ENCODE assay signal across 18 cellular contexts in the genomic region with DNA sequence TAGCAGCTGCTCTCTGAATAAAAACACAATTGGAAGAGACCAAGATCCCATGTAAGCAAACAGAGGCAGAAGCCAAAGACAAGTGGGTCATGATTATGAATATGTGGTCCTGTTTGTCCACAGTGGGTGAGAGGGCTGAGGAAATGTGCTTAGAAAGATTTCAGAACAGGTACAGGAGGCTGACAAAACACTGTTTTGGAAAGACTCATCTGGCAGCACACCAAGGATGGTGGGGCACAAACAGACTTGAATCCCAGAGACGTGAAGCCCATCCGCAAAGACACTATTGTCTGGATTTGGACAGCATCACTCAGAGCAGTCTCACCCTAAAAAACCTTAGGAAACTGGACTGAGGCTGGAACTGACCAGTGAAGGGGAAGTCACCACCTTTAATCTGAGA.
DNase-seq lines count a peak whose midpoint lies in the region; ATAC-seq and TF ChIP-seq lines count a peak whose summit lies in the region.
"Had no signal": no experiment of that assay in that cellular context is flagged by ENCODE, and none has a peak within 500 bp of the region (broad histone marks: within the 10 kb centered on the region; RNA-seq: fewer than 3 reads in every experiment).

No MANE protein-coding gene starts in this region.

- H4K8ac ChIP-seq in IMR-90 (ENCODE audit: low read depth in 2 of 2, low read length in 2 of 2) = peak overlapping the region; percentile 5 to 88; a peak in 3 of 4 replicates

- H3K23ac ChIP-seq in IMR-90 (ENCODE audit: low read depth, low read length) = no peak overlapping the region

- TF ChIP-seq RAD21 in IMR-90 (IDR thresholded peaks at IDR 0.05; ENCODE audit: low read length) = no peak

- H3K36me3 Mint-ChIP-seq in MCF 10A (ENCODE audit: insufficient read depth, unreplicated experiment) = no peaks in the 10 kb centered on the region
- H3K36me3 Mint-ChIP-seq: activated naive CD4-positive, alpha-beta T cell treated with anti-CD3 and anti-CD28 coated beads, Interleukin-2, amount 50 U/mL, for 72 hours; naive B cell had no signal

- TF ChIP-seq CTCF in IMR-90 (conservative IDR thresholded peaks at IDR 0.05; ENCODE audit: low read depth, low read length) = no peak
- no peak for TF ChIP-seq CTCF in MCF 10A (IDR thresholded peaks at IDR 0.05; ENCODE audit: unreplicated experiment)
- no peak for TF ChIP-seq CTCF in foreskin keratinocyte (conservative IDR thresholded peaks at IDR 0.05)
- TF ChIP-seq CTCF in suprapubic skin (IDR thresholded peaks at IDR 0.05) = no peak
- no peak for TF ChIP-seq CTCF in right lobe of liver (IDR thresholded peaks at IDR 0.05)
- no peak for TF ChIP-seq CTCF in GM10248 (IDR thresholded peaks at IDR 0.05; ENCODE audit: control extremely low read depth, extremely low read depth, low read depth, missing control alignments)

- 0 out of 2 replicates have a peak overlapping the region, but pooled peaks have one; percentile 18 for H3K56ac ChIP-seq in IMR-90 (ENCODE audit: extremely low read depth, insufficient read depth, low read length)

- dilution Hi-C loops in IMR-90 (cut with HindIII; ENCODE audit: low sequenced_read_pairs, unreplicated experiment) = no loop called here

- no peak overlapping the region for H3K4me2 ChIP-seq in IMR-90 (ENCODE audit: low read depth, low read length)

- H2AK5ac ChIP-seq in IMR-90 (ENCODE audit: low read depth, low read length) = peak overlapping the region; percentile 81

- H3K4me3 Mint-ChIP-seq in MCF 10A (ENCODE audit: unreplicated experiment) = no peak overlapping the region
- H3K4me3 Mint-ChIP-seq: CD4-positive, alpha-beta T cell; naive B cell had no signal

- H2AK9ac ChIP-seq in IMR-90 (replicated peaks; ENCODE audit: low read depth, low read length, poor library complexity) = peak overlapping the region; percentile 38

- H3K36me3 ChIP-seq in IMR-90 (ENCODE audit: control insufficient read depth, insufficient read depth, low read length) (no peaks in the 10 kb centered on the region), suprapubic skin (no peaks in the 10 kb centered on the region), right lobe of liver (no peaks in the 10 kb centered on the region), HAP-1 (replicated peaks) (no peaks in the 10 kb centered on the region)
- H3K36me3 ChIP-seq: heart right ventricle had no signal

- H3K9me1 ChIP-seq in IMR-90 (ENCODE audit: insufficient read depth, low read length) = peaks cover 53% of the 10 kb centered on the region

- no TSS peak for BruUV-seq in IMR-90 (replicated peaks; lab: Mats Ljungman, UMichigan)
- no TSS peak for BruUV-seq in MCF 10A (replicated peaks; lab: Mats Ljungman, UMichigan)

- H3K4me3 ChIP-seq in IMR-90 (ENCODE audit: insufficient read depth, low read depth, low read length) (no peak overlapping the region), suprapubic skin (no peak overlapping the region), right lobe of liver (no peak overlapping the region), HAP-1 (no peak overlapping the region)
- H3K4me3 ChIP-seq: heart right ventricle had no signal

- H3K18ac ChIP-seq in IMR-90 (ENCODE audit: low read depth, low read length) = peak overlapping the region; percentile 86

- WGBS in IMR-90 (ENCODE audit: extremely low coverage in 2 of 2, insufficient read length in 1 of 2), 2 experiments = no CpG with 5 or more reads among the region's 2 CpGs
- 88% methylated on average over 2 of the region's 2 CpGs for WGBS in suprapubic skin
- WGBS in right lobe of liver (ENCODE audit: insufficient coverage, low coverage, low lambda C conversion rate, missing lambda C conversion rate) = 100% methylated on average over 1 of the region's 2 CpGs

- no peak for TF ChIP-seq EP300 in suprapubic skin (IDR thresholded peaks at IDR 0.05)

- peaks cover 0 to 18% of the 10 kb centered on the region in 2 experiments; a peak in 1 of 4 replicates for H3K79me1 ChIP-seq in IMR-90 (ENCODE audit: low read depth in 1 of 2, low read length in 2 of 2)

- no peak for DNase-seq in IMR-90
- DNase-seq in MCF 10A (ENCODE audit: unreplicated experiment) = peak; percentile 26
- DNase-seq in foreskin keratinocyte = peak in 1 of 2 donors; percentile 44
- DNase-seq in suprapubic skin (ENCODE audit: low spot score in 2 of 2) = no peak
- DNase-seq in right lobe of liver = no peak
- no peak for DNase-seq in DMS79 (lab: John Stamatoyannopoulos, UW)
- DNase-seq in HAP-1 (ENCODE audit: low spot score in 2 of 2) = no peak
- no peak for DNase-seq in GM10248 (ENCODE audit: extremely low spot score)
- DNase-seq: CD4-positive, alpha-beta T cell; DMS 273 treated with DMSO at 0.1 percent for 48 hours; Karpas-422; naive B cell; NCI-H187; stimulated activated CD4-positive, alpha-beta T cell treated with anti-CD3 and anti-CD28 coated beads, Interleukin-12 subunit alpha, Interleukin-12 subunit beta, amount 100 ng/mL, for 4 hours; stimulated activated CD4-positive, alpha-beta T cell treated with anti-CD3 and anti-CD28 coated beads, Interleukin-4, amount 100 ng/mL, for 4 hours; stimulated activated naive CD4-positive, alpha-beta T cell had no signal

- peak overlapping the region; percentile 90 for H2BK20ac ChIP-seq in IMR-90 (ENCODE audit: low read depth, low read length)

- H3K14ac ChIP-seq in IMR-90 (replicated peaks; ENCODE audit: low read depth, low read length) = peak overlapping the region; percentile 71

- peak overlapping the region; percentile 89 for H4K91ac ChIP-seq in IMR-90 (ENCODE audit: insufficient read depth, low read depth, low read length)

- no peak for ATAC-seq in IMR-90 (ENCODE audit: low read depth)
- no peak for ATAC-seq in foreskin keratinocyte
- no peak for ATAC-seq in right lobe of liver
- ATAC-seq: activated naive CD4-positive, alpha-beta T cell treated with anti-CD3 and anti-CD28 coated beads, Interleukin-2, amount 50 U/mL, for 72 hours had no signal

- in situ Hi-C loops in IMR-90 (cut with MboI; ENCODE audit: low sequenced_read_pairs) = no loop called here
- in situ Hi-C loops in HAP-1 (cut with MboI; ENCODE audit: low sequenced_read_pairs) = no loop called here

- intact Hi-C loops in IMR-90 (cut with micrococcal nuclease) = loop anchor here (5.0 kb wide), 3 partner anchors 84 to 201 kb away; a partner anchor contains a TSS
- intact Hi-C loops in MCF 10A (cut with micrococcal nuclease) = no loop called here
- intact Hi-C loops in right lobe of liver (cut with DNase I) = no loop called here

- no peaks in the 10 kb centered on the region for H3K27me3 ChIP-seq in IMR-90 (ENCODE audit: control insufficient read depth, insufficient read depth, low read length)
- H3K27me3 ChIP-seq in foreskin keratinocyte = no peaks in the 10 kb centered on the region
- H3K27me3 ChIP-seq in suprapubic skin = no peaks in the 10 kb centered on the region
- no peaks in the 10 kb centered on the region for H3K27me3 ChIP-seq in right lobe of liver
- no peaks in the 10 kb centered on the region for H3K27me3 ChIP-seq in HAP-1 (ENCODE audit: low read depth)
- H3K27me3 ChIP-seq: heart right ventricle had no signal

- peak overlapping the region; percentile 34 for H2AFZ ChIP-seq in IMR-90 (replicated peaks; ENCODE audit: low read length, poor library complexity)

- no peak overlapping the region for H3K27ac ChIP-seq in IMR-90 (ENCODE audit: insufficient read depth, low read length)
- H3K27ac ChIP-seq in foreskin keratinocyte = peak overlapping the region; percentile 98
- peak overlapping the region; percentile 41 for H3K27ac ChIP-seq in suprapubic skin
- no peak overlapping the region for H3K27ac ChIP-seq in right lobe of liver
- H3K27ac ChIP-seq: heart right ventricle had no signal

- peak overlapping the region; percentile 91 for H3K4ac ChIP-seq in IMR-90 (ENCODE audit: low read depth, low read length)

- POLR2A ChIA-PET in IMR-90 (lab: Charles Lee; ENCODE audit: unreplicated experiment) = no interaction called here
- POLR2A ChIA-PET in MCF 10A (lab: Yijun Ruan, JAX) = interaction anchor here (0.6 to 8.8 kb wide), 9 partner anchors 10 to 165 kb away, joined by 4 to 284 read pairs (median 89); a partner anchor contains a TSS
- POLR2A ChIA-PET in GM10248 (lab: Yijun Ruan, JAX) = no interaction called here

- TF ChIP-seq POLR2A in IMR-90 (IDR thresholded peaks at IDR 0.05; ENCODE audit: low read depth, low read length) (no peak), suprapubic skin (IDR thresholded peaks at IDR 0.05) (no peak), right lobe of liver (IDR thresholded peaks at IDR 0.05) (no peak)

- H3K27ac Mint-ChIP-seq in MCF 10A (ENCODE audit: low read depth, unreplicated experiment) = peak overlapping the region; percentile 76
- H3K27ac Mint-ChIP-seq: CD4-positive, alpha-beta T cell had no signal

- H3K27me3 Mint-ChIP-seq in MCF 10A (ENCODE audit: insufficient read depth, unreplicated experiment) = no peaks in the 10 kb centered on the region
- H3K27me3 Mint-ChIP-seq: CD4-positive, alpha-beta T cell had no signal

- no peak overlapping the region for H3K9ac ChIP-seq in IMR-90 (ENCODE audit: low read depth, low read length)

- H4K5ac ChIP-seq in IMR-90 (ENCODE audit: low read depth, low read length) = peak overlapping the region; percentile 25; the same call in 1 of the 2 replicates

- no peaks in the 10 kb centered on the region for H3K9me3 Mint-ChIP-seq in MCF 10A (ENCODE audit: unreplicated experiment)
- H3K9me3 Mint-ChIP-seq: activated naive CD4-positive, alpha-beta T cell treated with anti-CD3 and anti-CD28 coated beads, Interleukin-2, amount 50 U/mL, for 72 hours; CD4-positive, alpha-beta T cell; naive B cell had no signal

- H4K20me1 ChIP-seq in IMR-90 (ENCODE audit: insufficient read depth, low read length) = no peaks in the 10 kb centered on the region

- H2BK15ac ChIP-seq in IMR-90 (ENCODE audit: low read depth, low read length) = peak overlapping the region; percentile 52

- H3K4me1 Mint-ChIP-seq in MCF 10A (ENCODE audit: insufficient read depth, unreplicated experiment) = peaks cover 68% of the 10 kb centered on the region

- CTCF ChIA-PET in IMR-90 (lab: Yijun Ruan, JAX) (interaction anchor here (1.2 kb wide), 1 partner anchor 46 kb away, joined by 5 read pairs; no protein-coding TSS in a partner anchor), MCF 10A (lab: Yijun Ruan, JAX) (interaction anchor here (0.9 to 8.7 kb wide), 22 partner anchors 12 to 214 kb away, joined by 3 to 201 read pairs (median 20); no protein-coding TSS in a partner anchor), GM10248 (lab: Yijun Ruan, JAX) (no interaction called here)

- H2BK5ac ChIP-seq in IMR-90 (ENCODE audit: low read depth, low read length, poor library complexity, severe bottlenecking) = peak overlapping the region; percentile 93

- H3K4me1 ChIP-seq in IMR-90 (ENCODE audit: control insufficient read depth, insufficient read depth, low read length) (peaks cover 47% of the 10 kb centered on the region), foreskin keratinocyte (peaks cover 64% of the 10 kb centered on the region), suprapubic skin (peaks cover 76% of the 10 kb centered on the region), right lobe of liver (peaks cover 0 to 27% (median 5%) of the 10 kb centered on the region in 4 donors), HAP-1 (no peaks in the 10 kb centered on the region)

- no peaks in the 10 kb centered on the region for H3K9me3 ChIP-seq in IMR-90 (ENCODE audit: control insufficient read depth, insufficient read depth, low read length)
- no peaks in the 10 kb centered on the region for H3K9me3 ChIP-seq in suprapubic skin
- H3K9me3 ChIP-seq in right lobe of liver = no peaks in the 10 kb centered on the region
- no peaks in the 10 kb centered on the region for H3K9me3 ChIP-seq in HAP-1
- H3K9me3 ChIP-seq: heart right ventricle had no signal

- H2BK120ac ChIP-seq in IMR-90 (ENCODE audit: low read depth, low read length) = peak overlapping the region; percentile 94

Comparison
In these comparisons a context has a peak if more than half of its experiments do, and no peak if none do; other contexts are left out.
1. H3K27ac ChIP-seq: peak in foreskin keratinocyte (single experiment) and suprapubic skin (single experiment); none in IMR-90 (single experiment) and right lobe of liver (0 of 3).